ENCODE assay signal across 8 cellular contexts in genomic region chr2:85413592-85414421, GRCh38. TPM values are rescaled to one million over a fixed set of nuclear protein-coding genes. Genes with fewer than 3 reads are reported as not detected.
DNase-seq lines count a peak whose midpoint lies in the region; ATAC-seq and TF ChIP-seq lines count a peak whose summit lies in the region.

No MANE protein-coding gene starts in this region.

- H3K4me1 ChIP-seq in mucosa of rectum (ENCODE audit: control insufficient read depth in 2 of 2, insufficient read depth in 2 of 2, low read length in 2 of 2) = peaks cover 29 to 32% of the 10 kb centered on the region in 2 donors
- peaks cover 15% of the 10 kb centered on the region for H3K4me1 ChIP-seq in upper lobe of right lung

- H3K4me3 ChIP-seq in WI38 (ENCODE audit: low read depth, low read length) = peak overlapping the region; percentile 65
- H3K4me3 ChIP-seq in mucosa of rectum (ENCODE audit: low read length in 2 of 2) = peak overlapping the region; percentile 71 to 76
- H3K4me3 ChIP-seq in upper lobe of right lung = peak overlapping the region; percentile 49

- intact Hi-C loops in upper lobe of right lung (cut with DNase I) = no loop called here

- no peak overlapping the region for H3K27ac Mint-ChIP-seq in effector memory CD8-positive, alpha-beta T cell

- H3K9me3 Mint-ChIP-seq in effector memory CD8-positive, alpha-beta T cell = no peaks in the 10 kb centered on the region

- H3K27me3 ChIP-seq in mucosa of rectum (ENCODE audit: control insufficient read depth in 2 of 2, insufficient read depth in 2 of 2, low read length in 2 of 2) (no peaks in the 10 kb centered on the region), upper lobe of right lung (no peaks in the 10 kb centered on the region)

- no peak for ATAC-seq in effector memory CD8-positive, alpha-beta T cell (replicated peaks)
- ATAC-seq in upper lobe of right lung (peak; percentile 61), HG03095 (IDR thresholded peaks at IDR 0.05; ENCODE audit: unreplicated experiment) (no peak), GM21381 (IDR thresholded peaks at IDR 0.05; ENCODE audit: unreplicated experiment) (no peak), HG03045 (IDR thresholded peaks at IDR 0.05; ENCODE audit: unreplicated experiment) (no peak)

- peaks cover 0 to 13% of the 10 kb centered on the region in 2 donors for H3K27me3 Mint-ChIP-seq in effector memory CD8-positive, alpha-beta T cell

- peaks cover 26 to 31% of the 10 kb centered on the region in 2 donors for H3K4me1 Mint-ChIP-seq in effector memory CD8-positive, alpha-beta T cell (ENCODE audit: low read depth in 2 of 2)

- peak; percentile 57 for DNase-seq in EH (ENCODE audit: low read depth)
- no peak for DNase-seq in effector memory CD8-positive, alpha-beta T cell
- DNase-seq in upper lobe of right lung = peak; percentile 84

- H3K36me3 ChIP-seq in mucosa of rectum (ENCODE audit: control insufficient read depth in 2 of 2, insufficient read depth in 2 of 2, low read length in 2 of 2) (no peaks in the 10 kb centered on the region), upper lobe of right lung (no peaks in the 10 kb centered on the region)

- H3K27ac ChIP-seq in mucosa of rectum (ENCODE audit: low read depth in 2 of 2, low read length in 2 of 2) = peak overlapping the region; percentile 62 to 66
- H3K27ac ChIP-seq in upper lobe of right lung = peak overlapping the region; percentile 43

- H3K4me3 Mint-ChIP-seq in effector memory CD8-positive, alpha-beta T cell = peak overlapping the region; percentile 41 to 58

- TF ChIP-seq CTCF in WI38 (IDR thresholded peaks at IDR 0.05; ENCODE audit: low read depth, low read length) (0 out of 2 replicates have a peak, but pooled peaks have one; percentile 7), upper lobe of right lung (IDR thresholded peaks at IDR 0.05) (no peak)

- peak overlapping the region; percentile 61 to 67 for H3K9ac ChIP-seq in mucosa of rectum (ENCODE audit: low read depth in 1 of 2, low read length in 2 of 2)

- no peaks in the 10 kb centered on the region for H3K9me3 ChIP-seq in mucosa of rectum (ENCODE audit: control insufficient read depth in 2 of 2, low read length in 2 of 2)
- H3K9me3 ChIP-seq in upper lobe of right lung = no peaks in the 10 kb centered on the region

- H3K36me3 Mint-ChIP-seq in effector memory CD8-positive, alpha-beta T cell (ENCODE audit: insufficient read depth) = no peaks in the 10 kb centered on the region

RNA-seq across cellular contexts. Expression of gene CAPG, which starts 3.6 kb away (rescaled TPM):
- 419 TPM for total RNA-seq in upper lobe of right lung

RNA-seq across cellular contexts. Expression of gene SH2D6, which starts 4.7 kb away (rescaled TPM):
- total RNA-seq in upper lobe of right lung = 1.0 TPM

RNA-seq across cellular contexts. Expression of gene ELMOD3, which starts 59.2 kb away (rescaled TPM):
- 22.0 TPM for total RNA-seq in upper lobe of right lung

RNA-seq across cellular contexts. Expression of gene RETSAT, which starts 59.5 kb away (rescaled TPM):
- 58.1 TPM for total RNA-seq in upper lobe of right lung

Comparison
In these comparisons a context has a peak if more than half of its experiments do, and no peak if none do; other contexts are left out.
1. DNase-seq: peak in EH (single experiment) and upper lobe of right lung (single experiment); none in effector memory CD8-positive, alpha-beta T cell (0 of 3).
2. Peak in every context shown above with its lines, with median percentiles within 50 percentile points of each other: H3K4me3 ChIP-seq.